1 cellular context compared by ENCODE assay signal in the genomic region with DNA sequence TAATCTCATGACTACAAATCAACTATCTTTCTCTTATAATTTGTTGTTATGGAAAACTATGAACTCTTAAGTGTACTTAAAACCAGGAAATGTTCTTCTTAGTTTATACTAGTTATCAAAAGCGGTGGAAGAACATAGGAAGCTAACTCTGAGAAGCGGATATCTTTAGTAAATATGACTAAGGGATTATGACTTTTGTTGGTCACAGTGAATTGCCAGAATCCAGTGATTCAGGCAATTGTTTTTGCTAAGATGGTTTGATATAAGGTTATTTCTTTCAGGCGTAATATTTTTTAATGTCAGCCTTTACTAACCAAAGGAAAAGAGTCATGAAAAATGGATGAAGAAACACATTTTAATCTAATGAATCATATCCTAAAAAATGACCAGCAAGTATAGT.
TF ChIP-seq lines count a peak whose summit lies in the region.

No MANE protein-coding gene starts in this region.

TF ChIP-seq in IMR-90, 13 proteins besides CTCF, POLR2A, EP300 and RAD21 (continued from another document):
- 0 out of 2 replicates have a peak, but pooled peaks have one; percentile 3 for TF ChIP-seq FOS (IDR thresholded peaks at IDR 0.05; ENCODE audit: low read depth, low read length)
- TF ChIP-seq SMC3 (IDR thresholded peaks at IDR 0.05; ENCODE audit: low read depth, low read length): no peak
- TF ChIP-seq CEBPB (IDR thresholded peaks at IDR 0.05; ENCODE audit: low read depth, low read length): no peak
- TF ChIP-seq RCOR1 (IDR thresholded peaks at IDR 0.05; ENCODE audit: insufficient replicate concordance, low read length): no peak
- no peak for TF ChIP-seq MAZ (IDR thresholded peaks at IDR 0.05; ENCODE audit: borderline replicate concordance, low read depth, low read length)
- peak; percentile 42; the same call in 1 of the 2 replicates for TF ChIP-seq MAFK (IDR thresholded peaks at IDR 0.05; ENCODE audit: low read depth, low read length)
- TF ChIP-seq RFX5 (IDR thresholded peaks at IDR 0.05; ENCODE audit: low read depth, low read length): no peak
- TF ChIP-seq CHD1 (IDR thresholded peaks at IDR 0.05; ENCODE audit: low read depth, low read length): no peak
TF ChIP-seq in IMR-90: peak in this region for 3.
